In genomic region chr3:112437146-112438022, GRCh38 we compare ENCODE assay signal across 8 cellular contexts.
DNase-seq lines count a peak whose midpoint lies in the region; ATAC-seq lines count a peak whose summit lies in the region.

No MANE protein-coding gene starts in this region.

- peaks cover 16% of the 10 kb centered on the region for H3K36me3 Mint-ChIP-seq in T-cell
- peaks cover 20% of the 10 kb centered on the region for H3K36me3 Mint-ChIP-seq in activated T-helper 2 cell treated with anti-CD3 and anti-CD28 coated beads, Interferon-gamma antibody, Interleukin-2, Interleukin-4, amounts not matched to agents 10 μg/mL and 5 μg/mL and 100 μg/mL, durations not matched to agents 14 hours and 24 hours and 36 hours (ENCODE audit: low read depth)

- CTCF ChIA-PET in T-cell (lab: Charles Lee) = interaction anchor here (0.6 to 1.7 kb wide), 8 partner anchors 26 to 1863 kb away, joined by 3 to 12 read pairs (median 5); partner anchors contain the start of genes BTLA (in 1 of the 2) and SLC9C1 (in 1 of the 2)

- H3K9me3 Mint-ChIP-seq in T-cell = peaks cover 0 to 9% (median 4%) of the 10 kb centered on the region in 3 donors
- peaks cover 20% of the 10 kb centered on the region for H3K9me3 Mint-ChIP-seq in activated T-helper 2 cell treated with anti-CD3 and anti-CD28 coated beads, Interferon-gamma antibody, Interleukin-2, Interleukin-4, amounts not matched to agents 10 μg/mL and 5 μg/mL and 100 μg/mL, durations not matched to agents 14 hours and 24 hours and 36 hours

- peak overlapping the region in 1 of 3 donors; percentile 8 for H3K4me3 Mint-ChIP-seq in T-cell
- H3K4me3 Mint-ChIP-seq in activated T-helper 2 cell treated with anti-CD3 and anti-CD28 coated beads, Interferon-gamma antibody, Interleukin-2, Interleukin-4, amounts not matched to agents 10 μg/mL and 5 μg/mL and 100 μg/mL, durations not matched to agents 14 hours and 24 hours and 36 hours (ENCODE audit: low read depth) = no peak overlapping the region

- DNase-seq in NCI-H748 (lab: John Stamatoyannopoulos, UW; ENCODE audit: unreplicated experiment) (peak; percentile 23), NCI-H748 treated with DMSO at 0.1 percent for 48 hours (lab: John Stamatoyannopoulos, UW) (no peak), T-cell (peak in 2 of 34 experiments; percentile 0 to 1), fibroblast of the conjunctiva (ENCODE audit: low read depth) (peak; percentile 10), GOT3 (lab: John Stamatoyannopoulos, UW) (no peak)
- no peak for DNase-seq in activated T-helper 2 cell treated with anti-CD3 and anti-CD28 coated beads, Interferon-gamma antibody, Interleukin-2, Interleukin-4, amounts not matched to agents 10 μg/mL and 5 μg/mL and 100 μg/mL, durations not matched to agents 14 hours and 24 hours and 36 hours (ENCODE audit: low spot score)

- H3K27me3 Mint-ChIP-seq in T-cell = no peaks in the 10 kb centered on the region
- no peaks in the 10 kb centered on the region for H3K27me3 Mint-ChIP-seq in activated T-helper 2 cell treated with anti-CD3 and anti-CD28 coated beads, Interferon-gamma antibody, Interleukin-2, Interleukin-4, amounts not matched to agents 10 μg/mL and 5 μg/mL and 100 μg/mL, durations not matched to agents 14 hours and 24 hours and 36 hours (ENCODE audit: low read depth)

- ATAC-seq in HG02884 (IDR thresholded peaks at IDR 0.05; ENCODE audit: unreplicated experiment) (peak; percentile 84), T-cell (replicated peaks in 1 of 4) (peak; percentile 37 to 58 (median 54)), GM21390 (IDR thresholded peaks at IDR 0.05; ENCODE audit: unreplicated experiment) (no peak)

- H3K4me1 Mint-ChIP-seq in T-cell = peaks cover 8 to 33% (median 8%) of the 10 kb centered on the region in 3 donors
- H3K4me1 Mint-ChIP-seq in activated T-helper 2 cell treated with anti-CD3 and anti-CD28 coated beads, Interferon-gamma antibody, Interleukin-2, Interleukin-4, amounts not matched to agents 10 μg/mL and 5 μg/mL and 100 μg/mL, durations not matched to agents 14 hours and 24 hours and 36 hours (ENCODE audit: low read depth) = peaks cover 54% of the 10 kb centered on the region

- intact Hi-C loops in activated T-helper 2 cell treated with anti-CD3 and anti-CD28 coated beads, Interferon-gamma antibody, Interleukin-2, Interleukin-4, amounts not matched to agents 10 μg/mL and 5 μg/mL and 100 μg/mL, durations not matched to agents 14 hours and 24 hours and 36 hours (cut with micrococcal nuclease) = loop anchor here (1.0 to 10.0 kb wide), 5 partner anchors 26 to 303 kb away; partner anchors contain the start of gene GCSAM

- POLR2A ChIA-PET in T-cell (lab: Charles Lee) = interaction anchor here in 1 of 2 donors (0.6 kb wide), 1 partner anchor 53 kb away, joined by 4 read pairs; no protein-coding TSS in a partner anchor

- peak overlapping the region in 1 of 2 donors; percentile 68 for H3K27ac Mint-ChIP-seq in T-cell
- H3K27ac Mint-ChIP-seq in activated T-helper 2 cell treated with anti-CD3 and anti-CD28 coated beads, Interferon-gamma antibody, Interleukin-2, Interleukin-4, amounts not matched to agents 10 μg/mL and 5 μg/mL and 100 μg/mL, durations not matched to agents 14 hours and 24 hours and 36 hours = no peak overlapping the region

Comparison
In these comparisons a context has a peak if more than half of its experiments do, and no peak if none do; other contexts are left out.
1. DNase-seq: peak in NCI-H748 (single experiment) and fibroblast of the conjunctiva (single experiment); none in NCI-H748 treated with DMSO at 0.1 percent for 48 hours (single experiment), activated T-helper 2 cell treated with anti-CD3 and anti-CD28 coated beads, Interferon-gamma antibody, Interleukin-2, Interleukin-4, amounts not matched to agents 10 μg/mL and 5 μg/mL and 100 μg/mL, durations not matched to agents 14 hours and 24 hours and 36 hours (single experiment) and GOT3 (single experiment).